ENCODE assay signal across 20 cellular contexts in the genomic region with DNA sequence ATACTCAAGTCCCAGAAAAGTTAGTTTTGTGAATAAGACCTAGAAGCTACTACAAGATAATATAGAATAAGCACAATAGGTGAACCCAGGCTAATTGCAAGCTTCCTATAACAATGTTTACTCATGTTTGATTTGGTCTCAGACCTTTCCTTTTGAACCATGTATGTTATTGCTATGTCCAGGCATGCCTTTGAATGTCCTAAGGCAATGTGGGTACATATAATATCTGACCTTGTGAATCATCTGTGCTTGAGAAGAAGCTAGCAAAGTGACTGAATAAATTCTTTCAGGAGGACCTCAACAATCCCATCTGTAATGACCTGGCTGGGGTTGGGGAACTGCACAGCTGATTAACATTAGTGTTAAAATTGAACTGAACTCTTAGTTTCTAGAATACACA.
DNase-seq lines count a peak whose midpoint lies in the region; TF ChIP-seq lines count a peak whose summit lies in the region.
"Had no signal": no experiment of that assay in that cellular context is flagged by ENCODE, and none has a peak within 500 bp of the region (broad histone marks: within the 10 kb centered on the region; RNA-seq: fewer than 3 reads in every experiment).

No MANE protein-coding gene starts in this region.

- no peak overlapping the region for H3K4me2 ChIP-seq in mammary epithelial cell (ENCODE audit: insufficient read depth, low read depth, low read length)
- H3K4me2 ChIP-seq: BLaER1 had no signal

- H3K27ac ChIP-seq in mammary epithelial cell (ENCODE audit: insufficient read depth, low read depth, low read length) (no peak overlapping the region), epithelial cell of prostate (no peak overlapping the region)
- H3K27ac ChIP-seq: 22Rv1, BLaER1, C4-2B, GM23248 had no signal

- H2AFZ ChIP-seq in mammary epithelial cell (ENCODE audit: low read depth, low read length), result no peak overlapping the region
- H2AFZ ChIP-seq: GM23248 had no signal

- no peaks in the 10 kb centered on the region for H3K9me3 ChIP-seq in mammary epithelial cell (replicated peaks; ENCODE audit: insufficient read depth, low read length)
- H3K9me3 ChIP-seq: Caco-2 had no signal

- peaks cover 14% of the 10 kb centered on the region for H3K4me1 ChIP-seq in mammary epithelial cell (ENCODE audit: insufficient read depth, low read length)
- H3K4me1 ChIP-seq: BLaER1, Caco-2 had no signal

- TF ChIP-seq CTCF in mammary epithelial cell (conservative IDR thresholded peaks at IDR 0.05 in 1 of 2, IDR thresholded peaks at IDR 0.05 in 1 of 2; ENCODE audit: extremely low read depth in 1 of 2, insufficient read depth in 1 of 2, low read depth in 1 of 2, low read length in 2 of 2), result no peak

- H3K9ac ChIP-seq in mammary epithelial cell (ENCODE audit: insufficient read depth, low read length), result no peak overlapping the region
- H3K9ac ChIP-seq: BLaER1, GM23248 had no signal

- no peaks in the 10 kb centered on the region for H4K20me1 ChIP-seq in mammary epithelial cell (ENCODE audit: insufficient read depth, low read length)
- H4K20me1 ChIP-seq: BLaER1 had no signal

- H3K27me3 ChIP-seq in mammary epithelial cell (ENCODE audit: insufficient read depth, low read length), result no peaks in the 10 kb centered on the region
- H3K27me3 ChIP-seq: BLaER1 had no signal

- intact Hi-C loops in mammary epithelial cell (cut with micrococcal nuclease), result no loop called here

- H3K4me3 ChIP-seq in mammary epithelial cell (replicated peaks in 1 of 3; ENCODE audit: insufficient read depth in 1 of 3, low read depth in 2 of 3, low read length in 3 of 3), result no peak overlapping the region
- H3K4me3 ChIP-seq: BLaER1, GM12878, GM23248 had no signal

- DNase-seq in NCI-H748 (lab: John Stamatoyannopoulos, UW; ENCODE audit: unreplicated experiment) (peak; percentile 10), NCI-H748 treated with DMSO at 0.1 percent for 48 hours (lab: John Stamatoyannopoulos, UW) (no peak), mammary epithelial cell (peak; percentile 44), epithelial cell of prostate (ENCODE audit: low read depth, low spot score) (peak; percentile 5), midbrain (lab: John Stamatoyannopoulos, UW) (no peak), glomerular visceral epithelial cell (ENCODE audit: extremely low spot score) (no peak)
- DNase-seq: Caco-2; CD4-positive, CD25-positive, alpha-beta regulatory T cell; CD8-positive, alpha-beta T cell; DMS 273 treated with DMSO at 0.1 percent for 48 hours; DMS79; EL; GDM1; GM23248; H7; HCEC 1CT had no signal

- BruUV-seq in mammary epithelial cell (replicated peaks; lab: Mats Ljungman, UMichigan), result no TSS peak

- no peaks in the 10 kb centered on the region for H3K36me3 ChIP-seq in mammary epithelial cell (ENCODE audit: insufficient read depth, low read length)
- H3K36me3 ChIP-seq: BLaER1 had no signal

- in situ Hi-C loops in mammary epithelial cell (cut with MboI; ENCODE audit: low sequenced_read_pairs in 2 of 2), result no loop called here

- dilution Hi-C loops in mammary epithelial cell (cut with HindIII; ENCODE audit: low sequenced_read_pairs), result no loop called here

- no peaks in the 10 kb centered on the region for H3K79me2 ChIP-seq in mammary epithelial cell (ENCODE audit: insufficient read depth, low read length)

- CTCF ChIA-PET in mammary epithelial cell (lab: Charles Lee; ENCODE audit: low non-redundant PET), result interaction anchor here (0.6 kb wide), 2 partner anchors 16 to 145 kb away, joined by 3 to 4 read pairs; no protein-coding TSS in a partner anchor

Comparison
In these comparisons a context has a peak if more than half of its experiments do, and no peak if none do; other contexts are left out.
1. DNase-seq: peak in NCI-H748 (single experiment), mammary epithelial cell (single experiment) and epithelial cell of prostate (single experiment); none in NCI-H748 treated with DMSO at 0.1 percent for 48 hours (single experiment), midbrain (single experiment) and glomerular visceral epithelial cell (single experiment).